ENCODE assay signal across 10 cellular contexts in the genomic region with DNA sequence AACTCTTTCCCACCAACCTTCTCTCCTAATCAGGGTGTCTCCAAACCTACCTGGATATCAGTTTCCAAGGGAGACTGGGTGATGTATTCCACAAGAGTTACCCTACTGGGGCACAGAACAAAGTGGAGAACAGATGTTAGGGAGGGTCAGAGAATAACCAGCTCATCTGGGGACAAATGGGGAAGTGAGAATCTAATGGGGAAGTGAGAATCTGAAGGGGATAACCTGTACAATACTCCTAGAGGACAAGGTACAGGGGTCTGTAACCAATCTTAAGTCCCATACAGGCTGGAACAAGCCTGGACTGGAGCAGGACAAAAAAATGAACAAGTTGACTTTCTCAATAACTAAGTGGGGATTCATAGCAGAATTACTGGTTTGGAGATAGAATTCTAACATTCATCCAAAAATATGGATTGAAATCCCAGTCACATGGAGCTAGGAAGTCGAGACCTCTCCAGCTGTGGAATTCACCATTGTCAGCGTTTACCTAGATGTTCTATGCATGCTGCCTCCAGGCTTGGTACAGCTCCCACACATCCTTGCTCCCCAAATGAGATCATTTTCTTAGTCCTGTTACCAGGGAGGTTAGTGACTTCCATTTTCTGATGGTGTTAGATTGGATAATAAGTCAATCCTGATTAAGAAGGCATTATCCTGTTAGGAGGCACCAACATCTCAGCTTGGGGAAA.
DNase-seq lines count a peak whose midpoint lies in the region; ATAC-seq and TF ChIP-seq lines count a peak whose summit lies in the region.
"Had no signal": no experiment of that assay in that cellular context is flagged by ENCODE, and none has a peak within 500 bp of the region (broad histone marks: within the 10 kb centered on the region; RNA-seq: fewer than 3 reads in every experiment).

No MANE protein-coding gene starts in this region.

- no peaks in the 10 kb centered on the region for H3K4me1 Mint-ChIP-seq in effector memory CD8-positive, alpha-beta T cell (ENCODE audit: low read depth in 2 of 2)
- no peaks in the 10 kb centered on the region for H3K4me1 Mint-ChIP-seq in MCF 10A (ENCODE audit: insufficient read depth, unreplicated experiment)
- H3K4me1 Mint-ChIP-seq: activated naive CD4-positive, alpha-beta T cell treated with anti-CD3 and anti-CD28 coated beads, Interleukin-2, amount 50 U/mL, for 24 hours; endodermal cell had no signal

- intact Hi-C loops in prostate gland (cut with DNase I) (no loop called here), MCF 10A (cut with micrococcal nuclease) (no loop called here)

- TF ChIP-seq CTCF in prostate gland (IDR thresholded peaks at IDR 0.05), result no peak
- TF ChIP-seq CTCF in MCF 10A (IDR thresholded peaks at IDR 0.05; ENCODE audit: unreplicated experiment), result no peak

- peaks cover 6 to 15% of the 10 kb centered on the region in 2 donors for H3K27me3 Mint-ChIP-seq in effector memory CD8-positive, alpha-beta T cell
- no peaks in the 10 kb centered on the region for H3K27me3 Mint-ChIP-seq in MCF 10A (ENCODE audit: insufficient read depth, unreplicated experiment)
- H3K27me3 Mint-ChIP-seq: activated naive CD4-positive, alpha-beta T cell treated with anti-CD3 and anti-CD28 coated beads, Interleukin-2, amount 50 U/mL, for 24 hours had no signal

- no peaks in the 10 kb centered on the region for H3K36me3 Mint-ChIP-seq in effector memory CD8-positive, alpha-beta T cell (ENCODE audit: insufficient read depth)
- H3K36me3 Mint-ChIP-seq in MCF 10A (ENCODE audit: insufficient read depth, unreplicated experiment), result no peaks in the 10 kb centered on the region
- H3K36me3 Mint-ChIP-seq: activated naive CD4-positive, alpha-beta T cell treated with anti-CD3 and anti-CD28 coated beads, Interleukin-2, amount 50 U/mL, for 24 hours had no signal

- H3K4me3 Mint-ChIP-seq in effector memory CD8-positive, alpha-beta T cell, result no peak overlapping the region
- H3K4me3 Mint-ChIP-seq in MCF 10A (ENCODE audit: unreplicated experiment), result no peak overlapping the region
- H3K4me3 Mint-ChIP-seq: activated naive CD4-positive, alpha-beta T cell treated with anti-CD3 and anti-CD28 coated beads, Interleukin-2, amount 50 U/mL, for 24 hours; endodermal cell had no signal

- H3K9me3 ChIP-seq in prostate gland, result no peaks in the 10 kb centered on the region

- H3K36me3 ChIP-seq in prostate gland, result no peaks in the 10 kb centered on the region

- 94% methylated on average over 2 of the region's 2 CpGs for WGBS in prostate gland

- no peak for TF ChIP-seq POLR2A in prostate gland (IDR thresholded peaks at IDR 0.05)

- peaks cover 0 to 2% of the 10 kb centered on the region in 2 donors for H3K9me3 Mint-ChIP-seq in effector memory CD8-positive, alpha-beta T cell
- peaks cover 14% of the 10 kb centered on the region for H3K9me3 Mint-ChIP-seq in MCF 10A (ENCODE audit: unreplicated experiment)
- H3K9me3 Mint-ChIP-seq: activated naive CD4-positive, alpha-beta T cell treated with anti-CD3 and anti-CD28 coated beads, Interleukin-2, amount 50 U/mL, for 24 hours; endodermal cell had no signal

- ATAC-seq in GM18520 (IDR thresholded peaks at IDR 0.05; ENCODE audit: unreplicated experiment) (peak; percentile 85), GM21528 (IDR thresholded peaks at IDR 0.05; ENCODE audit: low FRiP score, unreplicated experiment) (peak; percentile 93), HG03175 (IDR thresholded peaks at IDR 0.05; ENCODE audit: unreplicated experiment) (peak; percentile 99)
- no peak for ATAC-seq in effector memory CD8-positive, alpha-beta T cell (replicated peaks)

- POLR2A ChIA-PET in MCF 10A (lab: Yijun Ruan, JAX), result no interaction called here

- DNase-seq in SKM-1 treated with dmso at 0.1 percent for 144 hours (lab: John Stamatoyannopoulos, UW; ENCODE audit: unreplicated experiment), result peak; percentile 61
- no peak for DNase-seq in HK-2 (ENCODE audit: unreplicated experiment)
- no peak for DNase-seq in effector memory CD8-positive, alpha-beta T cell
- DNase-seq in prostate gland (ENCODE audit: low spot score), result no peak
- DNase-seq in MCF 10A (ENCODE audit: unreplicated experiment), result no peak
- DNase-seq: endodermal cell had no signal

- H3K27me3 ChIP-seq in prostate gland (replicated peaks; ENCODE audit: insufficient read depth), result no peaks in the 10 kb centered on the region

- H3K27ac ChIP-seq in prostate gland, result no peak overlapping the region

- no TSS peak for BruUV-seq in MCF 10A (replicated peaks; lab: Mats Ljungman, UMichigan)

- no peak overlapping the region for H3K27ac Mint-ChIP-seq in effector memory CD8-positive, alpha-beta T cell
- no peak overlapping the region for H3K27ac Mint-ChIP-seq in MCF 10A (ENCODE audit: low read depth, unreplicated experiment)
- H3K27ac Mint-ChIP-seq: activated naive CD4-positive, alpha-beta T cell treated with anti-CD3 and anti-CD28 coated beads, Interleukin-2, amount 50 U/mL, for 24 hours; endodermal cell had no signal

- H3K4me1 ChIP-seq in prostate gland (replicated peaks), result no peaks in the 10 kb centered on the region

- H3K4me3 ChIP-seq in prostate gland, result no peak overlapping the region

- CTCF ChIA-PET in MCF 10A (lab: Yijun Ruan, JAX), result no interaction called here
